8 cellular contexts compared by ENCODE assay signal in the genomic region with DNA sequence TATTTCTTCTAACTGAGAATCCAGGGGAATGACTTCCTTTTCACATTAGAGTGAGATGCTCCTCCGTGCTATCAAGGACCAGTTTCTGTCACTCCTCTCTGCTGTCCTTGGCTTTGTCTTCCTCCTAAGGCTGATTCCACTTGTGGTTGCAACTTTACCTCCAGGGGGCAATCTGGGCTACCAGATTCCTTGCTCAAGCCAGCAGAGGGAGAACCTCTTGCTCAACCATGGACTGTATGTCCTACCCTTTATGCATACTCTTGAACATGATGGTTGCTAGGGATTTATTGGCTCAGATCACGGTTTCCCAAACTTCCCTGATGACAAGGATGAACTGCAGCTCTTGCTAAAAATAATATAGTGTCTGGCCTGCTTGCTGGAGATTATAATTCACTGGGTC. TPM values are rescaled to one million over a fixed set of nuclear protein-coding genes. Genes with fewer than 3 reads are reported as not detected.
DNase-seq lines count a peak whose midpoint lies in the region; ATAC-seq and TF ChIP-seq lines count a peak whose summit lies in the region.

No MANE protein-coding gene starts in this region.

- intact Hi-C loops in Panc1 (cut with micrococcal nuclease; ENCODE audit: unreplicated experiment): no loop called here

- DNase-seq in COLO829 (ENCODE audit: low spot score) (peak; percentile 72), Panc1 (ENCODE audit: low read depth, low spot score) (peak; percentile 58), fibroblast of mammary gland (ENCODE audit: low read depth) (peak; percentile 85), renal cortical epithelial cell (ENCODE audit: low read depth) (peak; percentile 79)

- peak; percentile 86 for TF ChIP-seq CTCF in Panc1 (IDR thresholded peaks at IDR 0.05)
- TF ChIP-seq CTCF in fibroblast of mammary gland (conservative IDR thresholded peaks at IDR 0.05; ENCODE audit: control insufficient read depth, insufficient read depth, low read depth, low read length): peak; percentile 92

- no peak overlapping the region for H3K27ac ChIP-seq in Panc1 (ENCODE audit: low read length)

- peaks cover 3% of the 10 kb centered on the region; the same call in 1 of the 2 replicates for H3K36me3 ChIP-seq in Panc1 (ENCODE audit: control insufficient read depth, insufficient read depth, low read length)

- H3K9me3 ChIP-seq in Panc1 (ENCODE audit: control insufficient read depth, insufficient read depth, low read depth, low read length): no peaks in the 10 kb centered on the region

- POLR2A ChIA-PET in Panc1 (lab: Charles Lee): no interaction called here

- BruUV-seq in Panc1 (replicated peaks; lab: Mats Ljungman, UMichigan): no TSS peak

- ATAC-seq in HG03442 (IDR thresholded peaks at IDR 0.05; ENCODE audit: unreplicated experiment) (peak; percentile 40), Panc1 (peak; percentile 94), HG03025 (IDR thresholded peaks at IDR 0.05; ENCODE audit: low FRiP score, unreplicated experiment) (no peak), GM21528 (IDR thresholded peaks at IDR 0.05; ENCODE audit: low FRiP score, unreplicated experiment) (no peak), HG03342 (IDR thresholded peaks at IDR 0.05; ENCODE audit: unreplicated experiment) (no peak)

- in situ Hi-C loops in Panc1 (cut with HindIII; ENCODE audit: low pct_unique_long_range_greater_than_20kb, low sequenced_read_pairs): no loop called here

- no peaks in the 10 kb centered on the region for H3K4me1 ChIP-seq in Panc1 (ENCODE audit: control insufficient read depth, insufficient read depth, low read length)

- CTCF ChIA-PET in Panc1 (lab: Charles Lee): no interaction called here

- H3K4me3 ChIP-seq in Panc1 (ENCODE audit: low read depth in 2 of 2, low read length in 2 of 2) (no peak overlapping the region), fibroblast of mammary gland (ENCODE audit: control insufficient read depth, low read depth, low read length) (no peak overlapping the region)

- H3K27me3 ChIP-seq in Panc1 (ENCODE audit: control insufficient read depth, insufficient read depth, low read length): no peaks in the 10 kb centered on the region

RNA-seq across cellular contexts. Expression of gene NNT, which starts 24.0 kb away (rescaled TPM):
- total RNA-seq in Panc1 (2021; ENCODE audit: unreplicated experiment) (78.7 TPM), renal cortical epithelial cell (66.7 and 147 TPM in 2 replicates)
- polyA plus RNA-seq in Panc1 (2012; ENCODE audit: insufficient read length): 27.1 TPM

Comparison
In these comparisons a context has a peak if more than half of its experiments do, and no peak if none do; other contexts are left out.
1. ATAC-seq: peak in HG03442 (single experiment) and Panc1 (single experiment); none in HG03025 (single experiment), GM21528 (single experiment) and HG03342 (single experiment).
2. Peak in every context shown above with its lines, with median percentiles within 50 percentile points of each other: DNase-seq.